In genomic region chr10:80496555-80497172, GRCh38 we compare ENCODE assay signal across 15 cellular contexts. TPM values are rescaled to one million over a fixed set of nuclear protein-coding genes. Genes with fewer than 3 reads are reported as not detected.
DNase-seq lines count a peak whose midpoint lies in the region; ATAC-seq and TF ChIP-seq lines count a peak whose summit lies in the region.
"Had no signal": no experiment of that assay in that cellular context is flagged by ENCODE, and none has a peak within 500 bp of the region (broad histone marks: within the 10 kb centered on the region; RNA-seq: fewer than 3 reads in every experiment).

No MANE protein-coding gene starts in this region.

- peaks cover 6% of the 10 kb centered on the region for H3K36me3 ChIP-seq in hepatocyte (replicated peaks; ENCODE audit: insufficient read depth, low read depth)
- H3K36me3 ChIP-seq in transverse colon: no peaks in the 10 kb centered on the region
- H3K36me3 ChIP-seq in SJCRH30: peaks cover 24% of the 10 kb centered on the region
- H3K36me3 ChIP-seq: tibial artery had no signal

- no peak overlapping the region for H2AFZ ChIP-seq in hepatocyte

- H3K4me2 ChIP-seq in hepatocyte: no peak overlapping the region

- TF ChIP-seq CTCF in hepatocyte (IDR thresholded peaks at IDR 0.05; ENCODE audit: poor library complexity): no peak
- no peak for TF ChIP-seq CTCF in transverse colon (IDR thresholded peaks at IDR 0.05)

- TF ChIP-seq POLR2A in transverse colon (IDR thresholded peaks at IDR 0.05): no peak

- H3K4me3 ChIP-seq in hepatocyte (no peak overlapping the region), transverse colon (no peak overlapping the region), SJCRH30 (no peak overlapping the region)
- H3K4me3 ChIP-seq: tibial artery had no signal

- H4K20me1 ChIP-seq in hepatocyte (ENCODE audit: insufficient read depth, poor library complexity, severe bottlenecking): peaks cover 9% of the 10 kb centered on the region

- intact Hi-C loops in transverse colon (cut with DNase I; ENCODE audit: low total_unique reads): no loop called here

- H3K9me3 ChIP-seq in hepatocyte (ENCODE audit: low read depth) (no peaks in the 10 kb centered on the region), transverse colon (no peaks in the 10 kb centered on the region), SJCRH30 (replicated peaks) (peaks cover 4% of the 10 kb centered on the region; the same call in 1 of the 2 replicates)
- H3K9me3 ChIP-seq: tibial artery had no signal

- peak overlapping the region in 1 of 2 donors; percentile 40 for H3K4me3 Mint-ChIP-seq in activated T-cell treated with anti-CD3 and anti-CD28 coated beads, Interleukin-2, amount 50 U/mL, for 72 hours
- no peak overlapping the region for H3K4me3 Mint-ChIP-seq in activated T-cell treated with anti-CD3 and anti-CD28 coated beads, Interleukin-2, amount 50 U/mL, for 4 hours
- H3K4me3 Mint-ChIP-seq in activated T-helper 17 cell treated with anti-CD3 and anti-CD28 coated beads, Interleukin-2, amount 50 U/mL, for 72 hours: peak overlapping the region; percentile 80

- no peaks in the 10 kb centered on the region for H3K9me2 ChIP-seq in hepatocyte (replicated peaks; ENCODE audit: insufficient read depth)

- H3K27me3 Mint-ChIP-seq in activated T-cell treated with anti-CD3 and anti-CD28 coated beads, Interleukin-2, amount 50 U/mL, for 72 hours (ENCODE audit: low read depth): no peaks in the 10 kb centered on the region
- no peaks in the 10 kb centered on the region for H3K27me3 Mint-ChIP-seq in activated T-cell treated with anti-CD3 and anti-CD28 coated beads, Interleukin-2, amount 50 U/mL, for 4 hours (ENCODE audit: low read depth)
- no peaks in the 10 kb centered on the region for H3K27me3 Mint-ChIP-seq in activated T-helper 17 cell treated with anti-CD3 and anti-CD28 coated beads, Interleukin-2, amount 50 U/mL, for 72 hours

- in situ Hi-C loops in transverse colon (cut with MboI; ENCODE audit: low pct_ligation_motif_present in 1 of 4, low pct_unique_long_range_greater_than_20kb in 1 of 4, low sequenced_read_pairs in 3 of 4): no loop called here

- WGBS in hepatocyte (ENCODE audit: low lambda C conversion rate, missing lambda C conversion rate): 97% methylated on average over 4 of the region's 4 CpGs
- WGBS in transverse colon (ENCODE audit: low coverage in 1 of 2), 2 donors: 94% methylated on average over 4 of the region's 4 CpGs

- H3K9me3 Mint-ChIP-seq in activated T-cell treated with anti-CD3 and anti-CD28 coated beads, Interleukin-2, amount 50 U/mL, for 72 hours: peaks cover 2 to 3% of the 10 kb centered on the region in 2 donors
- peaks cover 7% of the 10 kb centered on the region for H3K9me3 Mint-ChIP-seq in activated T-cell treated with anti-CD3 and anti-CD28 coated beads, Interleukin-2, amount 50 U/mL, for 4 hours
- H3K9me3 Mint-ChIP-seq in activated T-helper 17 cell treated with anti-CD3 and anti-CD28 coated beads, Interleukin-2, amount 50 U/mL, for 72 hours: no peaks in the 10 kb centered on the region

- ATAC-seq in activated T-cell treated with anti-CD3 and anti-CD28 coated beads, Interleukin-2, amount 50 U/mL, for 72 hours (replicated peaks in 1 of 2): no peak
- ATAC-seq in activated T-cell treated with anti-CD3 and anti-CD28 coated beads, Interleukin-2, amount 50 U/mL, for 4 hours: no peak
- no peak for ATAC-seq in activated T-helper 17 cell treated with anti-CD3 and anti-CD28 coated beads, Interleukin-2, amount 50 U/mL, for 72 hours (replicated peaks)
- ATAC-seq in GM19023 (IDR thresholded peaks at IDR 0.05; ENCODE audit: unreplicated experiment): no peak

- TF ChIP-seq EP300 in transverse colon (IDR thresholded peaks at IDR 0.05; ENCODE audit: low read depth): no peak

- peaks cover 83% of the 10 kb centered on the region for H3K79me2 ChIP-seq in hepatocyte

- peak overlapping the region; percentile 96 for H3K27ac Mint-ChIP-seq in activated T-cell treated with anti-CD3 and anti-CD28 coated beads, Interleukin-2, amount 50 U/mL, for 72 hours
- peak overlapping the region; percentile 97 for H3K27ac Mint-ChIP-seq in activated T-helper 17 cell treated with anti-CD3 and anti-CD28 coated beads, Interleukin-2, amount 50 U/mL, for 72 hours

- H3K27me3 ChIP-seq in hepatocyte (no peaks in the 10 kb centered on the region), transverse colon (no peaks in the 10 kb centered on the region), SJCRH30 (no peaks in the 10 kb centered on the region)
- H3K27me3 ChIP-seq: tibial artery had no signal

- no peak for DNase-seq in activated T-cell treated with anti-CD3 and anti-CD28 coated beads, Interleukin-2, amount 50 U/mL, for 72 hours
- DNase-seq in activated T-cell treated with anti-CD3 and anti-CD28 coated beads, Interleukin-2, amount 50 U/mL, for 4 hours: no peak
- DNase-seq in hepatocyte (ENCODE audit: low spot score): no peak
- no peak for DNase-seq in transverse colon
- no peak for DNase-seq in SJCRH30
- DNase-seq in NCI-H2196 (lab: John Stamatoyannopoulos, UW; ENCODE audit: unreplicated experiment): no peak
- DNase-seq: DMS53, Karpas-422, NCI-H1694 treated with DMSO at 0.1 percent for 48 hours, nucleus accumbens had no signal

- H3K36me3 Mint-ChIP-seq in activated T-cell treated with anti-CD3 and anti-CD28 coated beads, Interleukin-2, amount 50 U/mL, for 72 hours (ENCODE audit: insufficient read depth in 2 of 2): peaks cover 5 to 20% of the 10 kb centered on the region in 2 donors
- peaks cover 34% of the 10 kb centered on the region for H3K36me3 Mint-ChIP-seq in activated T-cell treated with anti-CD3 and anti-CD28 coated beads, Interleukin-2, amount 50 U/mL, for 4 hours (ENCODE audit: insufficient read depth)
- H3K36me3 Mint-ChIP-seq in activated T-helper 17 cell treated with anti-CD3 and anti-CD28 coated beads, Interleukin-2, amount 50 U/mL, for 72 hours (ENCODE audit: low read depth): peaks cover 61% of the 10 kb centered on the region

- H3K27ac ChIP-seq in hepatocyte (peak overlapping the region; percentile 90), transverse colon (peak overlapping the region; percentile 81 to 89 (median 86)), SJCRH30 (no peak overlapping the region)

- H3K4me1 Mint-ChIP-seq in activated T-cell treated with anti-CD3 and anti-CD28 coated beads, Interleukin-2, amount 50 U/mL, for 72 hours (ENCODE audit: low read depth): peaks cover 100% of the 10 kb centered on the region
- H3K4me1 Mint-ChIP-seq in activated T-cell treated with anti-CD3 and anti-CD28 coated beads, Interleukin-2, amount 50 U/mL, for 4 hours (ENCODE audit: low read depth): peaks cover 98% of the 10 kb centered on the region
- peaks cover 68% of the 10 kb centered on the region for H3K4me1 Mint-ChIP-seq in activated T-helper 17 cell treated with anti-CD3 and anti-CD28 coated beads, Interleukin-2, amount 50 U/mL, for 72 hours

- H3K4me1 ChIP-seq in hepatocyte (ENCODE audit: insufficient read depth) (peaks cover 87% of the 10 kb centered on the region), transverse colon (peaks cover 35 to 92% (median 48%) of the 10 kb centered on the region in 4 donors), SJCRH30 (no peaks in the 10 kb centered on the region; the same call in 1 of the 2 replicates)

RNA-seq across cellular contexts. Expression of gene SH2D4B, which starts 41.0 kb away (rescaled TPM):
- under 1 TPM; 0.34 to 0.46 TPM for total RNA-seq in activated T-cell treated with anti-CD3 and anti-CD28 coated beads, Interleukin-2, amount 50 U/mL, for 72 hours
- total RNA-seq in activated T-cell treated with anti-CD3 and anti-CD28 coated beads, Interleukin-2, amount 50 U/mL, for 4 hours: under 1 TPM; 0.13 to 0.22 (median 0.20) TPM
- total RNA-seq in activated T-helper 17 cell treated with anti-CD3 and anti-CD28 coated beads, Interleukin-2, amount 50 U/mL, for 72 hours: under 1 TPM; 0.11 to 0.32 TPM
- total RNA-seq in hepatocyte: not detected in 2 replicates
- not detected in 2 replicates for polyA plus RNA-seq in hepatocyte
- total RNA-seq in transverse colon: under 1 TPM in 1 of 4 donors, not detected in 3; 0.32 TPM
- total RNA-seq in SJCRH30 (2014; rRNA removed; shearing (Covaris generic)): not detected in 2 replicates
- polyA plus RNA-seq: AG04450, liver had no signal

RNA-seq across cellular contexts. Expression of gene TSPAN14, which starts 42.6 kb away (rescaled TPM):
- total RNA-seq in activated T-cell treated with anti-CD3 and anti-CD28 coated beads, Interleukin-2, amount 50 U/mL, for 72 hours: 10 to 100 TPM; 44.2 to 47.8 TPM
- 10 to 100 TPM; 31.8 to 36.2 (median 35.0) TPM for total RNA-seq in activated T-cell treated with anti-CD3 and anti-CD28 coated beads, Interleukin-2, amount 50 U/mL, for 4 hours
- 10 to 100 TPM; 61.9 to 64.5 TPM for total RNA-seq in activated T-helper 17 cell treated with anti-CD3 and anti-CD28 coated beads, Interleukin-2, amount 50 U/mL, for 72 hours
- total RNA-seq in hepatocyte: 55.1 and 65.9 TPM in 2 replicates
- 90.4 and 104 TPM in 2 replicates for polyA plus RNA-seq in hepatocyte
- total RNA-seq in transverse colon: 10 to 100 TPM; 18.9 to 72.9 (median 55.8) TPM
- 37.7 and 40.4 TPM in 2 replicates for total RNA-seq in SJCRH30 (2014; rRNA removed; shearing (Covaris generic))
